ENCODE assay signal across 12 cellular contexts in genomic region chr7:84237533-84238173, GRCh38. TPM values are rescaled to one million over a fixed set of nuclear protein-coding genes. Genes with fewer than 3 reads are reported as not detected.
DNase-seq lines count a peak whose midpoint lies in the region; ATAC-seq and TF ChIP-seq lines count a peak whose summit lies in the region.
"Had no signal": no experiment of that assay in that cellular context is flagged by ENCODE, and none has a peak within 500 bp of the region (broad histone marks: within the 10 kb centered on the region; RNA-seq: fewer than 3 reads in every experiment).

No MANE protein-coding gene starts in this region.

- H3K4me3 ChIP-seq in astrocyte of the spinal cord (ENCODE audit: low read depth, low read length): no peak overlapping the region

- in situ Hi-C loops in astrocyte of the spinal cord (cut with HindIII; ENCODE audit: low sequenced_read_pairs): no loop called here

- no peak for TF ChIP-seq CTCF in astrocyte of the spinal cord (IDR thresholded peaks at IDR 0.05; ENCODE audit: low read depth, low read length)

- no peak for ATAC-seq in HG02852 (IDR thresholded peaks at IDR 0.05; ENCODE audit: unreplicated experiment)

- peak; percentile 73 for DNase-seq in DMS53 (lab: John Stamatoyannopoulos, UW)
- peak; percentile 24 for DNase-seq in HT-29 (ENCODE audit: low spot score)
- DNase-seq in astrocyte of the spinal cord (ENCODE audit: low read depth, low spot score): peak; percentile 90
- DNase-seq in lung microvascular endothelial cell (ENCODE audit: low read depth in 2 of 2): peak; percentile 7 to 91
- DNase-seq in COR-L47 (lab: John Stamatoyannopoulos, UW): no peak
- no peak for DNase-seq in effector CD8-positive, alpha-beta T cell (lab: John Stamatoyannopoulos, UW)
- no peak for DNase-seq in NCI-H524 (lab: John Stamatoyannopoulos, UW)
- DNase-seq: activated naive CD4-positive, alpha-beta T cell treated with anti-CD3 and anti-CD28 coated beads for 36 hours; midbrain; NCI-H774; stimulated activated CD4-positive, alpha-beta T cell treated with anti-CD3 and anti-CD28 coated beads, Interleukin-15, amount 100 ng/mL, for 24 hours had no signal

RNA-seq across cellular contexts. Expression of gene SEMA3A, which starts 43.1 kb away (rescaled TPM):
- 7.2 and 9.4 TPM in 2 replicates for total RNA-seq in HT-29 (2014; rRNA removed; shearing (Covaris generic))
- total RNA-seq in lung microvascular endothelial cell: 21.6 and 56.7 TPM in 2 replicates

Comparison
In these comparisons a context has a peak if more than half of its experiments do, and no peak if none do; other contexts are left out.
1. DNase-seq: peak in DMS53 (single experiment), HT-29 (single experiment), astrocyte of the spinal cord (single experiment) and lung microvascular endothelial cell (2 of 2); none in COR-L47 (single experiment), effector CD8-positive, alpha-beta T cell (single experiment) and NCI-H524 (0 of 2).